In the genomic region with DNA sequence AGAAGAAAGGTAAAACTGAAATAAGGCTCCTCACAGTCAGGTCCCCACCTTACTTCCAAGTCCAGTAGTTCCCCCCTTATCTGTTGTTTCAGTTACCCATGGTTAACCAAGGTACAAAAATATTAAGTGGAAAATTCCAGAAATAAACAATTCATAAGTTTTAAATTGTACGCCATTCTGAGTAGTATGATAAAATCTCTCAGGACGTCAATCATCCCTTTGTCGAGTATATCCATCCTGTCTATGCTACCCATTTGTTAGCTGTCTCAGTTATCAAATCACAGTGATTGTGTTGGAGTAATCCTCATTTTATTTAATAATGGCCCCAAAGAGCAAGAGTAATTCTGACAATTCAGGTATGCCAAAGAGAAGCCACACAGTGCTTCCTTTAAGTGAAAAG, we compare ENCODE assay signal across 22 cellular contexts.
"Had no signal": no experiment of that assay in that cellular context is flagged by ENCODE, and none has a peak within 500 bp of the region (broad histone marks: within the 10 kb centered on the region; RNA-seq: fewer than 3 reads in every experiment).

No MANE protein-coding gene starts in this region.

- H3K36me3 ChIP-seq: left lung, tibial artery had no signal

- H3K27ac ChIP-seq: left lung, parathyroid adenoma, tibial artery had no signal

- H3K9ac ChIP-seq: parathyroid adenoma had no signal

- H3K27me3 ChIP-seq: left lung, tibial artery had no signal

- H3K4me3 ChIP-seq: left lung, tibial artery had no signal

- H3K9me3 ChIP-seq: left lung, tibial artery had no signal

- H2AFZ ChIP-seq: parathyroid adenoma had no signal

- H3K27me3 Mint-ChIP-seq: activated CD4-positive, alpha-beta memory T cell treated with anti-CD3 and anti-CD28 coated beads for 36 hours; activated naive CD4-positive, alpha-beta T cell treated with anti-CD3 and anti-CD28 coated beads, Interleukin-2, amount 10 ng/mL, durations not matched to agents 7 days and 5 days; stimulated activated naive CD8-positive, alpha-beta T cell treated with anti-CD3 and anti-CD28 coated beads, Interleukin-15, Interleukin-2, amounts not matched to agents 100 ng/mL and 50 ng/mL, for 24 hours; T-helper 17 cell had no signal

- H3K36me3 Mint-ChIP-seq: activated naive CD4-positive, alpha-beta T cell treated with anti-CD3 and anti-CD28 coated beads, Interleukin-2, amount 10 ng/mL, durations not matched to agents 7 days and 5 days; mesothelial cell of epicardium had no signal

- H3K27ac Mint-ChIP-seq: activated CD4-positive, alpha-beta memory T cell treated with anti-CD3 and anti-CD28 coated beads for 36 hours; activated naive CD4-positive, alpha-beta T cell treated with anti-CD3 and anti-CD28 coated beads, Interleukin-2, amount 10 ng/mL, durations not matched to agents 7 days and 5 days; activated T-cell treated with anti-CD3 and anti-CD28 coated beads, Interleukin-2, amount 50 U/mL, for 72 hours; endodermal cell; stimulated activated naive CD8-positive, alpha-beta T cell treated with anti-CD3 and anti-CD28 coated beads, Interleukin-15, Interleukin-2, amounts not matched to agents 100 ng/mL and 50 ng/mL, for 24 hours had no signal

- DNase-seq: activated CD4-positive, alpha-beta T cell treated with anti-CD3 and anti-CD28 coated beads for 4 hours; activated CD4-positive, CD25-positive, alpha-beta regulatory T cell; activated effector memory CD4-positive, alpha-beta T cell treated with anti-CD3 and anti-CD28 coated beads, Interleukin-2, amount 50 U/mL, for 16 hours; activated naive CD4-positive, alpha-beta T cell treated with anti-CD3 and anti-CD28 coated beads, Interleukin-2, amount 10 ng/mL, durations not matched to agents 7 days and 5 days; amygdala; cerebellar nuclear complex; cortex of kidney; endodermal cell; foreskin melanocyte; left lung; nucleus accumbens; right cardiac atrium; stimulated activated CD4-positive, alpha-beta T cell treated with anti-CD3 and anti-CD28 coated beads, Interleukin-1b, Interleukin-23, amount 100 ng/mL, for 48 hours; substantia nigra; T-helper 17 cell; tibial artery had no signal

- H3K9me3 Mint-ChIP-seq: activated CD4-positive, alpha-beta memory T cell treated with anti-CD3 and anti-CD28 coated beads for 36 hours; activated naive CD4-positive, alpha-beta T cell treated with anti-CD3 and anti-CD28 coated beads, Interleukin-2, amount 10 ng/mL, durations not matched to agents 7 days and 5 days; activated T-cell treated with anti-CD3 and anti-CD28 coated beads, Interleukin-2, amount 50 U/mL, for 72 hours; endodermal cell; mesothelial cell of epicardium; nephron; stimulated activated naive CD8-positive, alpha-beta T cell treated with anti-CD3 and anti-CD28 coated beads, Interleukin-15, Interleukin-2, amounts not matched to agents 100 ng/mL and 50 ng/mL, for 24 hours had no signal

- H3K4me3 Mint-ChIP-seq: activated CD4-positive, alpha-beta memory T cell treated with anti-CD3 and anti-CD28 coated beads for 36 hours; activated naive CD4-positive, alpha-beta T cell treated with anti-CD3 and anti-CD28 coated beads, Interleukin-2, amount 10 ng/mL, durations not matched to agents 7 days and 5 days; activated T-cell treated with anti-CD3 and anti-CD28 coated beads, Interleukin-2, amount 50 U/mL, for 72 hours; endodermal cell; mesothelial cell of epicardium; nephron; stimulated activated naive CD8-positive, alpha-beta T cell treated with anti-CD3 and anti-CD28 coated beads, Interleukin-15, Interleukin-2, amounts not matched to agents 100 ng/mL and 50 ng/mL, for 24 hours; T-helper 17 cell had no signal

- ATAC-seq: left lung, T-helper 17 cell had no signal
